In genomic region chr5:155004138-155004744, GRCh38 we compare ENCODE assay signal across 8 cellular contexts. TPM values are rescaled to one million over a fixed set of nuclear protein-coding genes. Genes with fewer than 3 reads are reported as not detected.
A peak's percentile ranks its signal among the peaks of the same experiment; 100 is the strongest.
DNase-seq lines count a peak whose midpoint lies in the region; ATAC-seq and TF ChIP-seq lines count a peak whose summit lies in the region.

No MANE protein-coding gene starts in this region.

- peak; percentile 60 for TF ChIP-seq CTCF in GM06990 (IDR thresholded peaks at IDR 0.05; ENCODE audit: insufficient read depth, low read length, poor library complexity, severe bottlenecking)
- peak; percentile 53; the same call in 1 of the 2 replicates for TF ChIP-seq CTCF in KMS-11 (conservative IDR thresholded peaks at IDR 0.05; ENCODE audit: low read depth, low read length)
- peak; percentile 69 to 90 for TF ChIP-seq CTCF in mammary epithelial cell (conservative IDR thresholded peaks at IDR 0.05 in 1 of 2, IDR thresholded peaks at IDR 0.05 in 1 of 2; ENCODE audit: extremely low read depth in 1 of 2, insufficient read depth in 1 of 2, low read depth in 1 of 2, low read length in 2 of 2)
- TF ChIP-seq CTCF in mucosa of descending colon (IDR thresholded peaks at IDR 0.05): no peak

- WGBS in mammary epithelial cell (ENCODE audit: low coverage, missing lambda C conversion rate): 71% methylated on average over 11 of the region's 11 CpGs

- no TSS peak for BruUV-seq in mammary epithelial cell (replicated peaks; lab: Mats Ljungman, UMichigan)

- DNase-seq in GM06990 (ENCODE audit: extremely low read depth, insufficient read length): peak; percentile 11
- peak; percentile 39 for DNase-seq in mammary epithelial cell
- DNase-seq in mucosa of descending colon: peak in 2 of 3 donors; percentile 24 to 38
- no peak for DNase-seq in putamen (ENCODE audit: low spot score)
- DNase-seq in DMS114 treated with DMSO at 0.1 percent for 48 hours (lab: John Stamatoyannopoulos, UW; ENCODE audit: unreplicated experiment): no peak

- in situ Hi-C loops in mammary epithelial cell (cut with MboI; ENCODE audit: low sequenced_read_pairs in 2 of 2): loop anchor here in 1 of 2 donors (25.0 kb wide), 1 partner anchor 342 kb away; no protein-coding TSS in a partner anchor

- dilution Hi-C loops in mammary epithelial cell (cut with HindIII; ENCODE audit: low sequenced_read_pairs): no loop called here

- H3K4me1 ChIP-seq in KMS-11 (ENCODE audit: low read depth, poor library complexity, severe bottlenecking) (no peaks in the 10 kb centered on the region), mammary epithelial cell (ENCODE audit: insufficient read depth, low read length) (peaks cover 6% of the 10 kb centered on the region), mucosa of descending colon (ENCODE audit: low read depth) (no peaks in the 10 kb centered on the region)

- H2AFZ ChIP-seq in KMS-11 (ENCODE audit: low read depth) (no peak overlapping the region), mammary epithelial cell (ENCODE audit: low read depth, low read length) (no peak overlapping the region)

- no peaks in the 10 kb centered on the region for H4K20me1 ChIP-seq in KMS-11 (ENCODE audit: insufficient read depth)
- H4K20me1 ChIP-seq in mammary epithelial cell (ENCODE audit: insufficient read depth, low read length): no peaks in the 10 kb centered on the region

- H3K9me3 ChIP-seq in mammary epithelial cell (replicated peaks; ENCODE audit: insufficient read depth, low read length) (no peaks in the 10 kb centered on the region), mucosa of descending colon (no peaks in the 10 kb centered on the region)

- H3K36me3 ChIP-seq in GM06990 (ENCODE audit: control insufficient read depth, insufficient read depth, low read length): no peaks in the 10 kb centered on the region
- H3K36me3 ChIP-seq in KMS-11 (ENCODE audit: insufficient read depth): no peaks in the 10 kb centered on the region
- no peaks in the 10 kb centered on the region for H3K36me3 ChIP-seq in mammary epithelial cell (ENCODE audit: insufficient read depth, low read length)
- H3K36me3 ChIP-seq in mucosa of descending colon (ENCODE audit: low read depth): no peaks in the 10 kb centered on the region

- H3K4me2 ChIP-seq in KMS-11 (no peak overlapping the region), mammary epithelial cell (ENCODE audit: insufficient read depth, low read depth, low read length) (no peak overlapping the region)

- intact Hi-C loops in mammary epithelial cell (cut with micrococcal nuclease): loop anchor here (1.0 to 2.0 kb wide), 6 partner anchors 32 to 361 kb away; partner anchors contain the start of gene MRPL22
- intact Hi-C loops in mucosa of descending colon (cut with DNase I, micrococcal nuclease): no loop called here

- CTCF ChIA-PET in mammary epithelial cell (lab: Charles Lee; ENCODE audit: low non-redundant PET): interaction anchor here (0.7 to 0.9 kb wide), 4 partner anchors 32 to 354 kb away, joined by 4 to 14 read pairs (median 4); no protein-coding TSS in a partner anchor

- no peak overlapping the region for H3K27ac ChIP-seq in KMS-11
- H3K27ac ChIP-seq in mammary epithelial cell (ENCODE audit: insufficient read depth, low read depth, low read length): no peak overlapping the region

- H3K9ac ChIP-seq in KMS-11 (no peak overlapping the region), mammary epithelial cell (ENCODE audit: insufficient read depth, low read length) (no peak overlapping the region)

- H3K79me2 ChIP-seq in KMS-11 (ENCODE audit: insufficient read depth, low read depth): no peaks in the 10 kb centered on the region
- H3K79me2 ChIP-seq in mammary epithelial cell (ENCODE audit: insufficient read depth, low read length): no peaks in the 10 kb centered on the region

- H3K4me3 ChIP-seq in GM06990 (replicated peaks; ENCODE audit: low read depth, low read length) (no peak overlapping the region), KMS-11 (IDR thresholded peaks at IDR 0.05; ENCODE audit: insufficient read depth, low read depth, low read length) (no peak overlapping the region), mammary epithelial cell (replicated peaks in 1 of 3; ENCODE audit: insufficient read depth in 1 of 3, low read depth in 2 of 3, low read length in 3 of 3) (no peak overlapping the region), mucosa of descending colon (no peak overlapping the region)

- peak; percentile 31 for ATAC-seq in mucosa of descending colon
- ATAC-seq in GM19328 (IDR thresholded peaks at IDR 0.05; ENCODE audit: unreplicated experiment): no peak
- no peak for ATAC-seq in HG03045 (IDR thresholded peaks at IDR 0.05; ENCODE audit: unreplicated experiment)

- H3K27me3 ChIP-seq in GM06990 (replicated peaks; ENCODE audit: control insufficient read depth, insufficient read depth, low read length) (peaks cover 3% of the 10 kb centered on the region), KMS-11 (ENCODE audit: insufficient read depth, low read depth) (no peaks in the 10 kb centered on the region), mammary epithelial cell (ENCODE audit: insufficient read depth, low read length) (no peaks in the 10 kb centered on the region)

RNA-seq across cellular contexts. Expression of gene KIF4B, which starts 9.3 kb away (rescaled TPM):
- total RNA-seq in mammary epithelial cell (not detected), mucosa of descending colon (not detected)
- polyA plus RNA-seq in mammary epithelial cell: 0.01 TPM
- 0.72 TPM for polyA minus RNA-seq in mammary epithelial cell

Comparison
In these comparisons a context has a peak if more than half of its experiments do, and no peak if none do; other contexts are left out.
1. DNase-seq: peak in GM06990 (single experiment), mammary epithelial cell (single experiment) and mucosa of descending colon (2 of 3); none in putamen (single experiment) and DMS114 treated with DMSO at 0.1 percent for 48 hours (single experiment).